8 cellular contexts compared by ENCODE assay signal in the genomic region with DNA sequence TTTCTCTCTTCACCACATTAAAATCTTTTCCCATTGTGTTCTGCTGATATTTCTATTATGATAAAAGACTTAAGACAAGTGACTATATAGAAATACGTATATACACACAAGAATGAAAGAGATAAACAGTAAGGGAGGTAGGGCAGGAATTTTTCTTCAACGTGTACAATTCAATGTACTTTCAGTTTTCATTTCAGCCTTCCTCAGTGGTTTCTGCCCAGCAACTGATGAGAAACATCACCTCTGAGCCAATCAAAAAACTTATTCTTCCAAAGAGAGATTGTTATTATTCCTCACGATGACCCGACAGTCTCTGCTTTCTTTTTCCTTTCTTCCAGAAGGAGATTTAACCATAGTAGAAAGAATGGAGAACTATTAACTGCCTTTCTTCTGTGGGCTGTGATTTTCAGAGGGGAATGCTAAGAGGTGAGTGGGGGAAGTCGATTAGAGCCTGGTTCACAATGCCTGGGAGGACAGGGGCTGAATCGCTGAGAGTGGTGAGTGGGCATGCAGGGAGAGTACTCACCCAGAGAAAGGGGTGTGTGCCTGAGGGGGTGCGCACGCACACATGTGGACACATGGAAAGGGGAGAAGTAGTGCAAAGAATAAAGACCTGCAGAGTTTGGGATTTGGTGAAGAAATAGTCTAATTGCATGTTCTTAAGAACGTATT. TPM values are rescaled to one million over a fixed set of nuclear protein-coding genes. Genes with fewer than 3 reads are reported as not detected.
A peak's percentile ranks its signal among the peaks of the same experiment; 100 is the strongest.
DNase-seq lines count a peak whose midpoint lies in the region; TF ChIP-seq lines count a peak whose summit lies in the region.

A gene (plus strand): TSS at position 289 of the 672 bp plus-strand sequence. CDS start 3,289 bp downstream, outside the sequence.

- 0 to 1% (median 0%) methylated on average over 9 of the region's 9 CpGs for WGBS in adipose tissue, 3 donors
- no CpG with 5 or more reads among the region's 9 CpGs for WGBS in trophoblast cell (ENCODE audit: extremely low coverage, insufficient coverage, insufficient read length)

- H3K14ac ChIP-seq in trophoblast cell (ENCODE audit: low read length) = no peak within 1 kb of the TSS

- peaks cover 8% of the 10 kb centered on the region for H3K36me3 Mint-ChIP-seq in type B pancreatic cell

- H3K9me3 Mint-ChIP-seq in type B pancreatic cell = no peaks in the 10 kb centered on the region

- no peaks in the 10 kb centered on the region for H3K79me1 ChIP-seq in trophoblast cell (ENCODE audit: low read length)

- no peak within 1 kb of the TSS for H2AK5ac ChIP-seq in trophoblast cell (ENCODE audit: low read length)

- no peak within 1 kb of the TSS for H3K27ac ChIP-seq in adipose tissue (ENCODE audit: low read depth, low read length)
- no peak within 1 kb of the TSS for H3K27ac ChIP-seq in cardiac muscle cell
- no peak within 1 kb of the TSS for H3K27ac ChIP-seq in trophoblast cell (ENCODE audit: low read depth, low read length)

- no peak within 1 kb of the TSS for H3K18ac ChIP-seq in trophoblast cell (ENCODE audit: low read length)

- H3K79me2 ChIP-seq in trophoblast cell (ENCODE audit: control insufficient read depth, insufficient read depth, low read length, poor library complexity) = no peaks in the 10 kb centered on the region

- no peaks in the 10 kb centered on the region for H3K27me3 ChIP-seq in cardiac muscle cell
- H3K27me3 ChIP-seq in trophoblast cell (ENCODE audit: insufficient read depth, low read length) = no peaks in the 10 kb centered on the region

- CTCF ChIA-PET in GM10248 (lab: Yijun Ruan, JAX) = no interaction called here

- H4K12ac ChIP-seq in trophoblast cell (ENCODE audit: low read depth, low read length) = no peak within 1 kb of the TSS

- H3K4me3 ChIP-seq in HFF-Myc (replicated peaks; ENCODE audit: low read depth, low read length) (peak within 1 kb of the TSS; percentile 61), cardiac muscle cell (peak within 1 kb of the TSS; percentile 51), trophoblast cell (ENCODE audit: low read depth, low read length) (no peak within 1 kb of the TSS)

- no peak within 1 kb of the TSS for H4K91ac ChIP-seq in trophoblast cell (ENCODE audit: low read depth, low read length)

- no peak within 1 kb of the TSS for H3K23ac ChIP-seq in trophoblast cell (ENCODE audit: low read length)

- H3K9me3 ChIP-seq in cardiac muscle cell (ENCODE audit: low read depth) (no peaks in the 10 kb centered on the region), trophoblast cell (ENCODE audit: insufficient read depth, low read depth, low read length) (no peaks in the 10 kb centered on the region)

- no peak for TF ChIP-seq CTCF in GM10248 (IDR thresholded peaks at IDR 0.05; ENCODE audit: control extremely low read depth, extremely low read depth, low read depth, missing control alignments)
- no peak for TF ChIP-seq CTCF in HFF-Myc (IDR thresholded peaks at IDR 0.05; ENCODE audit: low read depth, low read length, missing control alignments)
- no peak for TF ChIP-seq CTCF in cardiac muscle cell (IDR thresholded peaks at IDR 0.05; ENCODE audit: low read depth, low read length)
- TF ChIP-seq CTCF in type B pancreatic cell (conservative IDR thresholded peaks at IDR 0.05) = no peak

- no peak within 1 kb of the TSS for H3K4ac ChIP-seq in trophoblast cell (ENCODE audit: low read depth, low read length)

- no peak within 1 kb of the TSS for H2BK5ac ChIP-seq in trophoblast cell (ENCODE audit: low read depth, low read length, poor library complexity)

- DNase-seq in GM10248 (ENCODE audit: extremely low spot score) = peak; percentile 60
- peak; percentile 40 for DNase-seq in HFF-Myc (ENCODE audit: extremely low read depth, low read depth)
- peak; percentile 90 for DNase-seq in NAMALWA (ENCODE audit: low spot score)
- DNase-seq in SW480 (ENCODE audit: low spot score) = peak; percentile 63
- DNase-seq in cardiac muscle cell (ENCODE audit: low read depth in 1 of 2, low spot score in 1 of 2) = peak; percentile 69 to 73
- DNase-seq in trophoblast cell = peak; percentile 30 to 77
- DNase-seq in type B pancreatic cell (ENCODE audit: extremely low spot score, unreplicated experiment) = no peak

- H3K36me3 ChIP-seq in cardiac muscle cell (no peaks in the 10 kb centered on the region), trophoblast cell (ENCODE audit: control insufficient read depth in 1 of 2, insufficient read depth in 2 of 2, low read length in 2 of 2) (no peaks in the 10 kb centered on the region)

- peak within 1 kb of the TSS; percentile 32 for H4K8ac ChIP-seq in trophoblast cell (ENCODE audit: low read depth, low read length)

- no peaks in the 10 kb centered on the region for H3K4me1 ChIP-seq in cardiac muscle cell (ENCODE audit: low read depth)
- no peaks in the 10 kb centered on the region for H3K4me1 ChIP-seq in trophoblast cell (ENCODE audit: control insufficient read depth in 1 of 2, insufficient read depth in 2 of 2, low read length in 2 of 2)

- H3K9ac ChIP-seq in trophoblast cell (ENCODE audit: low read length) = no peak within 1 kb of the TSS

- POLR2A ChIA-PET in GM10248 (lab: Yijun Ruan, JAX) = no interaction called here

- H3K4me3 Mint-ChIP-seq in type B pancreatic cell = peak within 1 kb of the TSS; percentile 97

- H3K4me1 Mint-ChIP-seq in type B pancreatic cell (ENCODE audit: unreplicated experiment) = peaks cover 14% of the 10 kb centered on the region

- H3K4me2 ChIP-seq in trophoblast cell (ENCODE audit: low read length) = peak within 1 kb of the TSS; percentile 61

- H3K27me3 Mint-ChIP-seq in type B pancreatic cell = peaks cover 8% of the 10 kb centered on the region

- H2BK120ac ChIP-seq in trophoblast cell (ENCODE audit: insufficient read depth, low read length, poor library complexity) = no peak within 1 kb of the TSS

- no peak within 1 kb of the TSS for H2AFZ ChIP-seq in trophoblast cell (ENCODE audit: insufficient read depth, low read length, poor library complexity)

- H3K27ac Mint-ChIP-seq in type B pancreatic cell = peak within 1 kb of the TSS; percentile 98

- H2BK12ac ChIP-seq in trophoblast cell (ENCODE audit: low read length) = no peak within 1 kb of the TSS

RNA-seq across cellular contexts. Expression of the gene that starts here (rescaled TPM):
- polyA plus RNA-seq in adipose tissue = 10 to 100 TPM in 2 of 3 donors, 1 to 10 TPM in 1; 9.8 to 12.8 (median 12.8) TPM
- total RNA-seq in cardiac muscle cell = 1.2 and 3.5 TPM in 2 replicates
- polyA plus RNA-seq in cardiac muscle cell = 1.9 and 3.7 TPM in 2 replicates
- 0.37 and 0.39 TPM in 2 replicates for polyA plus RNA-seq in trophoblast cell (2013)
- 19.6 and 19.9 TPM in 2 replicates for total RNA-seq in type B pancreatic cell (ENCODE audit: low replicate concordance)
